In genomic region chr12:32679091-32679909, GRCh38 we compare ENCODE assay signal across 8 cellular contexts. TPM values are rescaled to one million over a fixed set of nuclear protein-coding genes. Genes with fewer than 3 reads are reported as not detected.
DNase-seq lines count a peak whose midpoint lies in the region; ATAC-seq, FAIRE-seq and TF ChIP-seq lines count a peak whose summit lies in the region.

TSS of gene DNM1L (plus strand) at chr12:32679301. CDS start at chr12:32679364, 63 bp downstream.

- H3K4me3 ChIP-seq in OCI-LY7 (ENCODE audit: low read depth, low read length, poor library complexity, severe bottlenecking), result peak within 1 kb of the TSS; percentile 87
- H3K4me3 ChIP-seq in endothelial cell of umbilical vein (replicated peaks in 1 of 3; ENCODE audit: insufficient read depth in 1 of 3, low read depth in 1 of 3, low read length in 3 of 3), result peak within 1 kb of the TSS; percentile 30 to 91 (median 74)

- peak within 1 kb of the TSS; percentile 39; the same call in 1 of the 2 replicates for H2AFZ ChIP-seq in OCI-LY7 (ENCODE audit: low read length)
- peak within 1 kb of the TSS; percentile 76 for H2AFZ ChIP-seq in endothelial cell of umbilical vein (ENCODE audit: low read depth, low read length)

- FAIRE-seq in D721Med (lab: Jason Lieb, UNC), result no peak
- FAIRE-seq in endothelial cell of umbilical vein (lab: Jason Lieb, UNC), result peak; percentile 76

- H3K27ac ChIP-seq in OCI-LY7 (ENCODE audit: low read depth, low read length, poor library complexity, severe bottlenecking) (peak within 1 kb of the TSS; percentile 69), endothelial cell of umbilical vein (ENCODE audit: insufficient read depth, low read depth, low read length) (peak within 1 kb of the TSS; percentile 29)

- peak; percentile 94 for ATAC-seq in GM21526 (IDR thresholded peaks at IDR 0.05; ENCODE audit: low FRiP score, unreplicated experiment)

- dilution Hi-C loops in endothelial cell of umbilical vein (cut with MboI; ENCODE audit: extremely low pct_ligation_motif_present, low sequenced_read_pairs), result no loop called here

- H3K9me3 ChIP-seq in OCI-LY7 (ENCODE audit: low read length), result peaks cover under 1% of the 10 kb centered on the region; the same call in 1 of the 2 replicates
- no peaks in the 10 kb centered on the region for H3K9me3 ChIP-seq in endothelial cell of umbilical vein (replicated peaks; ENCODE audit: control insufficient read depth, insufficient read depth, low read length)

- H3K4me1 ChIP-seq in OCI-LY7 (ENCODE audit: insufficient read depth, low read length, poor library complexity, severe bottlenecking) (peaks cover 29% of the 10 kb centered on the region), endothelial cell of umbilical vein (ENCODE audit: control insufficient read depth, extremely low read depth, insufficient read depth, low read length) (peaks cover 11% of the 10 kb centered on the region)

- intact Hi-C loops in OCI-LY7 (cut with micrococcal nuclease; ENCODE audit: unreplicated experiment) (loop anchor here (2.0 kb wide), 1 partner anchor 76 kb away; the partner anchor contains the start of gene YARS2), endothelial cell of umbilical vein (cut with micrococcal nuclease) (loop anchor here (2.0 to 10.0 kb wide), 3 partner anchors 142 to 1344 kb away; partner anchors contain the start of genes ALG10 and ETFBKMT)

- POLR2A ChIA-PET in OCI-LY7 (lab: Charles Lee), result interaction anchor here (0.7 kb wide), 1 partner anchor 950 kb away, joined by 3 read pairs; no protein-coding TSS in a partner anchor
- POLR2A ChIA-PET in endothelial cell of umbilical vein (lab: Charles Lee), result interaction anchor here (0.7 kb wide), 1 partner anchor 223 kb away, joined by 3 read pairs; no protein-coding TSS in a partner anchor

- peaks cover 8% of the 10 kb centered on the region for H4K20me1 ChIP-seq in OCI-LY7 (ENCODE audit: insufficient read depth, low read length)
- no peaks in the 10 kb centered on the region for H4K20me1 ChIP-seq in endothelial cell of umbilical vein (replicated peaks; ENCODE audit: control insufficient read depth, extremely low read depth, insufficient read depth, low read length)

- peak; percentile 91 for TF ChIP-seq POLR2A in endothelial cell of umbilical vein (IDR thresholded peaks at IDR 0.05; ENCODE audit: low read depth, low read length)

- CTCF ChIA-PET in OCI-LY7 (lab: Charles Lee; ENCODE audit: unreplicated experiment), result no interaction called here
- CTCF ChIA-PET in endothelial cell of umbilical vein (lab: Charles Lee), result interaction anchor here (0.5 to 1.0 kb wide), 4 partner anchors 41 to 1343 kb away, joined by 3 read pairs; partner anchors contain the start of genes ALG10 and YARS2

- H3K36me3 ChIP-seq in OCI-LY7 (ENCODE audit: insufficient read depth, low read length) (peaks cover 15% of the 10 kb centered on the region), endothelial cell of umbilical vein (ENCODE audit: control insufficient read depth in 2 of 2, extremely low read depth in 1 of 2, insufficient read depth in 2 of 2, low read length in 2 of 2) (no peaks in the 10 kb centered on the region)

- no peaks in the 10 kb centered on the region for H3K9me1 ChIP-seq in endothelial cell of umbilical vein (replicated peaks; ENCODE audit: control insufficient read depth, extremely low read depth, insufficient read depth, low read length)

- H3K27me3 ChIP-seq in endothelial cell of umbilical vein (ENCODE audit: control insufficient read depth in 2 of 2, insufficient read depth in 2 of 2, low read length in 2 of 2), result no peaks in the 10 kb centered on the region

- H3K9ac ChIP-seq in endothelial cell of umbilical vein (replicated peaks; ENCODE audit: extremely low read depth, insufficient read depth, low read length), result peak within 1 kb of the TSS; percentile 68

- H3K9me2 ChIP-seq in OCI-LY7 (ENCODE audit: insufficient read depth, low read length), result no peaks in the 10 kb centered on the region

- TF ChIP-seq CTCF in D721Med (IDR thresholded peaks at IDR 0.05; ENCODE audit: insufficient read depth, missing control alignments) (no peak), OCI-LY7 (conservative IDR thresholded peaks at IDR 0.05; ENCODE audit: low read length) (no peak), endothelial cell of umbilical vein (IDR thresholded peaks at IDR 0.05; ENCODE audit: extremely low read depth in 1 of 2, insufficient read depth in 1 of 2, low read depth in 1 of 2, low read length in 2 of 2) (peak in 1 of 2 donors; percentile 21)

- BruUV-seq in OCI-LY7 (replicated peaks; lab: Mats Ljungman, UMichigan), result no TSS peak
- no TSS peak for BruUV-seq in endothelial cell of umbilical vein (replicated peaks; lab: Mats Ljungman, UMichigan)

- H3K79me2 ChIP-seq in OCI-LY7 (ENCODE audit: insufficient read depth, low read depth, low read length), result peaks cover 48% of the 10 kb centered on the region
- peaks cover 45% of the 10 kb centered on the region for H3K79me2 ChIP-seq in endothelial cell of umbilical vein (ENCODE audit: control insufficient read depth, insufficient read depth, low read length)

- H3K4me2 ChIP-seq in OCI-LY7 (ENCODE audit: low read length), result peak within 1 kb of the TSS; percentile 83
- H3K4me2 ChIP-seq in endothelial cell of umbilical vein (ENCODE audit: insufficient read depth, low read length), result peak within 1 kb of the TSS; percentile 73

- peak; percentile 96 for DNase-seq in D721Med (ENCODE audit: insufficient read length, low spot score)
- peak; percentile 87 for DNase-seq in HuH-7.5 (ENCODE audit: low spot score)
- DNase-seq in OCI-LY7 (ENCODE audit: low spot score), result peak; percentile 94
- peak; percentile 84 for DNase-seq in activated T-cell treated with anti-CD3 and anti-CD28 coated beads for 1 hour (ENCODE audit: low read depth)
- DNase-seq in endothelial cell of umbilical vein (ENCODE audit: low read depth, low spot score), result peak; percentile 96
- DNase-seq in middle frontal gyrus (ENCODE audit: extremely low spot score, low spot score), result peak; percentile 85
- DNase-seq in stimulated activated CD8-positive, alpha-beta memory T cell treated with anti-CD3 and anti-CD28 coated beads, Interleukin-2, amount 100 ng/mL, for 48 hours (ENCODE audit: low read depth in 2 of 2), result peak; percentile 84 to 86

TF ChIP-seq in endothelial cell of umbilical vein, 7 proteins besides CTCF, POLR2A, EP300 and RAD21:
- peak; percentile 72 for TF ChIP-seq POLR2AphosphoS5 (IDR thresholded peaks at IDR 0.05; ENCODE audit: insufficient read depth, low read depth, low read length)
- no peak for TF ChIP-seq GATA2 (IDR thresholded peaks at IDR 0.05; ENCODE audit: insufficient read depth, insufficient read length, low read depth, low read length)
- TF ChIP-seq JUN (IDR thresholded peaks at IDR 0.05; ENCODE audit: borderline replicate concordance, insufficient read depth, insufficient read length, low read depth), result no peak
- no peak for TF ChIP-seq FOS (IDR thresholded peaks at IDR 0.05; ENCODE audit: borderline replicate concordance, insufficient read depth, low read length)
TF ChIP-seq in endothelial cell of umbilical vein: peak in this region for 1.

RNA-seq across cellular contexts. Expression of gene DNM1L, which starts in this region (rescaled TPM):
- 61.1 and 64.1 TPM in 2 replicates for total RNA-seq in OCI-LY7 (2014; rRNA removed; shearing (Covaris generic))
- 97.8 and 102 TPM in 2 replicates for total RNA-seq in OCI-LY7 (2022)
- 90.1 and 103 TPM in 2 replicates for total RNA-seq in endothelial cell of umbilical vein
- 18.3 and 24.6 TPM in 2 replicates for polyA plus RNA-seq in endothelial cell of umbilical vein
- polyA plus RNA-seq in endothelial cell of umbilical vein (2011; cell fraction: cytosol; rRNA removed), result 32.0 and 34.0 TPM in 2 replicates
- polyA plus RNA-seq in endothelial cell of umbilical vein (2011; cell fraction: nucleus; rRNA removed), result 86.3 and 128 TPM in 2 replicates
- 81.4 and 92.2 TPM in 2 replicates for polyA plus RNA-seq in endothelial cell of umbilical vein (2012)
- 45.4 and 61.5 TPM in 2 replicates for polyA minus RNA-seq in endothelial cell of umbilical vein
- 38.4 TPM for polyA minus RNA-seq in endothelial cell of umbilical vein (2011; cell fraction: cytosol; rRNA and poly(A)+ RNA removed)
- polyA minus RNA-seq in endothelial cell of umbilical vein (2011; cell fraction: nucleus; rRNA and poly(A)+ RNA removed), result 76.2 and 106 TPM in 2 replicates

Comparison
In these comparisons a context has a peak if more than half of its experiments do, and no peak if none do; other contexts are left out.
1. Peak in every context shown above with its lines: DNase-seq, ATAC-seq, H3K4me3 ChIP-seq and H3K27ac ChIP-seq.